8 cellular contexts compared by ENCODE assay signal in the genomic region with DNA sequence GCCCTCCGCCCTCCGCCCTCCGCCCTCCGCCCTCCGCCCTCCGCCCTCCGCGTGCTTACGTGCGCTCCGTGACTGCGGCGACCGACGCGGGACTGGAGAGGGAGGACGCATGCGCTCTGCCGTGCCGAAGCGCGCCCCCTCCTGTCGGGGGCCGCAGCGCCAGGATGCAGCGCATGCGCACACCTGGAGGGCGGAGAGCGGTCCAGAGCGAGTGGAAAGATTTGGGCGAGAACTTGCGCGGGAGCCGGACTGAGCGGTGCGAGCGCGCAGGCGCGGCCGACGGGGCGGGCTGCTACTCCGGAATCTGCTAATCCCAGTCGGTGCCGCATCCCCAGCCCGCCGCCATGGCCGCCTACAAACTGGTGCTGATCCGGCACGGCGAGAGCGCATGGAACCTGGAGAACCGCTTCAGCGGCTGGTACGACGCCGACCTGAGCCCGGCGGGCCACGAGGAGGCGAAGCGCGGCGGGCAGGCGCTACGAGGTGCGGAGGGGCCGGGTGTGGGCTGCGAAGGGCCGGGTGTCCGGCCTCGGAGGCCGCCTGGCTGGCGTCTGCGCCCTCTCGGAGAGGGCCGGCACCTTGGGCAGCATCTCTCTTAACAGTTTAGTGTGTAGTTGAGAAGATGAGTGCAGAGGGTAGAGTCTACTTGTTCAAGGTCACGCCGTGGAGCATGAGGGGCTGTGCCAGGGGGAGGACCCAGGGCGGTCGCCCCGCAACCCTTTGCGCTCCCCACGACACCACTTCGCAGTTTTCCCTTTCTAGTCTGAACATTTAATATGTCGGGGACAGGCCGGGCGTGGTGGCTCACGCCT.
DNase-seq lines count a peak whose midpoint lies in the region; ATAC-seq and TF ChIP-seq lines count a peak whose summit lies in the region.

A gene (plus strand): TSS at position 228 of the 812 bp plus-strand sequence. CDS start 117 bp downstream, at position 345.

- ATAC-seq in GM19023 (IDR thresholded peaks at IDR 0.05; ENCODE audit: unreplicated experiment) (peak; percentile 88), HG03280 (IDR thresholded peaks at IDR 0.05; ENCODE audit: unreplicated experiment) (peak; percentile 87)

- TF ChIP-seq CTCF in AG09319 (IDR thresholded peaks at IDR 0.05; ENCODE audit: low read depth, low read length), result peak; percentile 71

- DNase-seq in AG09319 (ENCODE audit: extremely low read depth, low read depth) (peak; percentile 93), NCI-H345 (lab: John Stamatoyannopoulos, UW) (peak; percentile 91), islet precursor cell (peak; percentile 98)
- peak; percentile 87 to 92 (median 88) for DNase-seq in activated CD4-positive, CD25-positive, alpha-beta regulatory T cell (lab: John Stamatoyannopoulos, UW)
- DNase-seq in central memory CD4-positive, alpha-beta T cell, result peak; percentile 98
- DNase-seq in stimulated activated CD4-positive, alpha-beta T cell treated with anti-CD3 and anti-CD28 coated beads, Interleukin-12 subunit alpha, Interleukin-12 subunit beta, amount 100 ng/mL, for 48 hours (ENCODE audit: low read depth in 2 of 3, low spot score in 1 of 3), result peak; percentile 87 to 94 (median 93)

Comparison
In these comparisons a context has a peak if more than half of its experiments do, and no peak if none do; other contexts are left out.
1. Peak in every context shown above with its lines: DNase-seq and ATAC-seq.